ENCODE assay signal across 1 cellular context in the genomic region with DNA sequence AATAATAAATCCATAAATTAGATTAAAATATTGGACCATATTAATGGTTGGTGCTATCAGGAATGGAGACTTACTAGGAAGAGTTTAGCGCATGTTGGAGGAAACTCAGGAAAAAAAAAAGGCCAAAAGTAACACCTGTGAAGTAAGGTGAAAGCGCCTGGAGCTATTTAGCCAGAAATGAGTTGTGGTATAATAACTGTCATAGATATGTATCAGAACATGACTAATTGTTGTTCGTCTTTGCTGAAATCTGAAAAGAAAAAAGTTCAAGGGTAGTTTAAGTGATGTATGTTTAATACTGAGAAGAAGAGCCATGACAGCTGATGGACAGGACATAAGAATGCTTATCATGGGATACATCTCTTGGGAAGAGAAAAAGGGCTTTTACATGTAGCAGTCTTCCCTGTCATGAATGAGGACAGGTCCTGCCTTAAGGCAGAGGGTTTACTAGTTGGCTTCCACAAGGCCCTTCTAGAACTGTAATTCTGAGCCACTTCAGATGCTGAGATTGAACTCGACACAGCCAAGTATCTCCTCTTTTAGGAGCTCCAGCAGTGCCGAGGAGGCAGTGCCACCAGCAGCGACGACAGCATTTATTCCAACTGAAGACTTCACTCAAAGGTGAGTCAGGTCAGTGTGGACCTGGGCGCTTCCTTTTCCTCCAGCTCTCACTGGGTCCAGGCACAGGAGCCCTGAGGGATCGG.
TF ChIP-seq lines count a peak whose summit lies in the region.

No MANE protein-coding gene starts in this region.

TF ChIP-seq in GM12878, 131 proteins besides CTCF, POLR2A, EP300 and RAD21 (continued from another document):
- TF ChIP-seq, protein P1, sequence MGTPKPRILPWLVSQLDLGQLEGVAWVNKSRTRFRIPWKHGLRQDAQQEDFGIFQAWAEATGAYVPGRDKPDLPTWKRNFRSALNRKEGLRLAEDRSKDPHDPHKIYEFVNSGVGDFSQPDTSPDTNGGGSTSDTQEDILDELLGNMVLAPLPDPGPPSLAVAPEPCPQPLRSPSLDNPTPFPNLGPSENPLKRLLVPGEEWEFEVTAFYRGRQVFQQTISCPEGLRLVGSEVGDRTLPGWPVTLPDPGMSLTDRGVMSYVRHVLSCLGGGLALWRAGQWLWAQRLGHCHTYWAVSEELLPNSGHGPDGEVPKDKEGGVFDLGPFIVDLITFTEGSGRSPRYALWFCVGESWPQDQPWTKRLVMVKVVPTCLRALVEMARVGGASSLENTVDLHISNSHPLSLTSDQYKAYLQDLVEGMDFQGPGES (IDR thresholded peaks at IDR 0.05), result no peak
- TF ChIP-seq CHD2 (IDR thresholded peaks at IDR 0.05; ENCODE audit: borderline replicate concordance, low read depth, low read length) (no peak), GABPA (IDR thresholded peaks at IDR 0.05; ENCODE audit: low read depth) (no peak), ZNF207 (IDR thresholded peaks at IDR 0.05; ENCODE audit: borderline replicate concordance) (no peak), SUPT20H (IDR thresholded peaks at IDR 0.05; ENCODE audit: borderline replicate concordance, control insufficient read depth, low read depth, low read length) (no peak), MYB (IDR thresholded peaks at IDR 0.05; ENCODE audit: borderline replicate concordance, low read depth, low read length) (no peak)
- TF ChIP-seq, protein P2, sequence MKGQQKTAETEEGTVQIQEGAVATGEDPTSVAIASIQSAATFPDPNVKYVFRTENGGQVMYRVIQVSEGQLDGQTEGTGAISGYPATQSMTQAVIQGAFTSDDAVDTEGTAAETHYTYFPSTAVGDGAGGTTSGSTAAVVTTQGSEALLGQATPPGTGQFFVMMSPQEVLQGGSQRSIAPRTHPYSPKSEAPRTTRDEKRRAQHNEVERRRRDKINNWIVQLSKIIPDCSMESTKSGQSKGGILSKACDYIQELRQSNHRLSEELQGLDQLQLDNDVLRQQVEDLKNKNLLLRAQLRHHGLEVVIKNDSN (IDR thresholded peaks at IDR 0.05; ENCODE audit: borderline replicate concordance, extremely low read length, insufficient read depth, low read depth, low read length), result no peak
